ENCODE assay signal across 1 cellular context in genomic region chr14:51609251-51609986, GRCh38.
TF ChIP-seq lines count a peak whose summit lies in the region.

No MANE protein-coding gene starts in this region.

TF ChIP-seq in K562, 482 proteins besides CTCF, POLR2A, EP300 and RAD21 (continued from another document):
- TF ChIP-seq FOXO4 (CRISPR knock-in tag; IDR thresholded peaks at IDR 0.05) (no peak), RBFOX2 (IDR thresholded peaks at IDR 0.05; ENCODE audit: low read depth, low read length) (no peak), TCF3 (CRISPR knock-in tag; IDR thresholded peaks at IDR 0.05) (no peak), PCBP1 (IDR thresholded peaks at IDR 0.05; ENCODE audit: low read depth, low read length, poor library complexity, severe bottlenecking) (no peak), ZNF79 (CRISPR knock-in tag; IDR thresholded peaks at IDR 0.05; ENCODE audit: low read depth) (no peak), ZFP91 (CRISPR knock-in tag; IDR thresholded peaks at IDR 0.05) (no peak), FOXK1 (CRISPR knock-in tag; IDR thresholded peaks at IDR 0.05; ENCODE audit: borderline replicate concordance) (no peak), HLTF (IDR thresholded peaks at IDR 0.05) (no peak), ILF3 (IDR thresholded peaks at IDR 0.05; ENCODE audit: borderline replicate concordance) (no peak), THAP7 (CRISPR knock-in tag; IDR thresholded peaks at IDR 0.05) (no peak), MCM2 (IDR thresholded peaks at IDR 0.05; ENCODE audit: low read depth) (no peak), TAF7 (tag; IDR thresholded peaks at IDR 0.05) (no peak), ZNF347 (CRISPR knock-in tag; IDR thresholded peaks at IDR 0.05; ENCODE audit: low read depth) (no peak), PHB (CRISPR knock-in tag; IDR thresholded peaks at IDR 0.05) (no peak), SOX6 (IDR thresholded peaks at IDR 0.05) (no peak), TAF15 (IDR thresholded peaks at IDR 0.05; ENCODE audit: low read depth, low read length) (no peak), E2F5 (CRISPR knock-in tag; IDR thresholded peaks at IDR 0.05) (no peak), TFE3 (CRISPR knock-in tag; IDR thresholded peaks at IDR 0.05) (no peak)
